In the genomic region with DNA sequence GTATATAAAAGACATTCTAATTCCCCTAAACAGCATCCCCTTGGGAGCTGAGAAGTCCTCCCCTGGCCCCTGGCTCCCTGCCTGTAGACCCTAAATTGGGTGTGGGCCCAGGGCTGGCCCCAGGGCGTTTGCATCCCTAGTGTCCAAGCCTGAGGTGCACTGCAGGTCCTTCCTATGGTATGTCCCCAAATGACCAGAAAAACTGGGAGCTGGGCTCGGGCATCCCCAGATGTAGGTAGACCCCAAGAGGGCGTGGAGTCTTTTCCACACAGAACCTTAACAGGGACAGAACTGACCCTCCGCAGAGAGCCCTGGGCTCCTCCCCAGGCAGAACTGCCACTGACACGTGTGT, we compare ENCODE assay signal across 13 cellular contexts. TPM values are rescaled to one million over a fixed set of nuclear protein-coding genes. Genes with fewer than 3 reads are reported as not detected.
DNase-seq lines count a peak whose midpoint lies in the region; ATAC-seq and TF ChIP-seq lines count a peak whose summit lies in the region.
"Had no signal": no experiment of that assay in that cellular context is flagged by ENCODE, and none has a peak within 500 bp of the region (broad histone marks: within the 10 kb centered on the region; RNA-seq: fewer than 3 reads in every experiment).

No MANE protein-coding gene starts in this region.

- no peak overlapping the region for H3K27ac ChIP-seq in CD8-positive, alpha-beta memory T cell (ENCODE audit: low read depth, low read length)
- H3K27ac ChIP-seq in KMS-11: no peak overlapping the region
- no peak overlapping the region for H3K27ac ChIP-seq in effector memory CD4-positive, alpha-beta T cell (ENCODE audit: insufficient read depth, low read length, poor library complexity, severe bottlenecking)
- no peak overlapping the region for H3K27ac ChIP-seq in parathyroid adenoma
- H3K27ac ChIP-seq: epithelial cell of prostate had no signal

- H2AFZ ChIP-seq in KMS-11 (ENCODE audit: low read depth): peak overlapping the region; percentile 85; the same call in 1 of the 2 replicates
- peak overlapping the region; percentile 73 for H2AFZ ChIP-seq in parathyroid adenoma

- peaks cover 13 to 32% (median 20%) of the 10 kb centered on the region in 3 donors for H3K4me1 Mint-ChIP-seq in CD8-positive, alpha-beta memory T cell

- in situ Hi-C loops in GM13977 (cut with MboI; ENCODE audit: low pct_unique_long_range_greater_than_20kb, low sequenced_read_pairs, unreplicated experiment): no loop called here

- CTCF ChIA-PET in CD8-positive, alpha-beta memory T cell (lab: Charles Lee): no interaction called here

- TF ChIP-seq CTCF in KMS-11 (conservative IDR thresholded peaks at IDR 0.05; ENCODE audit: low read depth, low read length): no peak
- no peak for TF ChIP-seq CTCF in parathyroid adenoma (IDR thresholded peaks at IDR 0.05)
- TF ChIP-seq CTCF in GM13977 (IDR thresholded peaks at IDR 0.05; ENCODE audit: extremely low read depth, insufficient read depth, missing control alignments): no peak

- no peak for DNase-seq in CD8-positive, alpha-beta memory T cell
- no peak for DNase-seq in effector memory CD4-positive, alpha-beta T cell
- DNase-seq in SHP77 treated with DMSO at 0.1 percent for 48 hours (lab: John Stamatoyannopoulos, UW) (no peak), occipital lobe (lab: John Stamatoyannopoulos, UW) (no peak), GM13977 (ENCODE audit: low spot score) (no peak)

- peak overlapping the region; percentile 32 for H3K4me3 ChIP-seq in CD8-positive, alpha-beta memory T cell (ENCODE audit: low read length)
- no peak overlapping the region for H3K4me3 ChIP-seq in KMS-11 (IDR thresholded peaks at IDR 0.05; ENCODE audit: insufficient read depth, low read depth, low read length)
- H3K4me3 ChIP-seq in effector memory CD4-positive, alpha-beta T cell (ENCODE audit: insufficient read depth, low read depth, low read length, poor library complexity, severe bottlenecking): peak overlapping the region; percentile 44
- no peak overlapping the region for H3K4me3 ChIP-seq in parathyroid adenoma (ENCODE audit: low read depth, low read length)

- no peaks in the 10 kb centered on the region for H3K9me3 ChIP-seq in CD8-positive, alpha-beta memory T cell (ENCODE audit: low read length)
- H3K9me3 ChIP-seq in effector memory CD4-positive, alpha-beta T cell (ENCODE audit: control insufficient read depth, low read length): no peaks in the 10 kb centered on the region
- H3K9me3 ChIP-seq in parathyroid adenoma (ENCODE audit: control insufficient read depth, low read length): no peaks in the 10 kb centered on the region
- H3K9me3 ChIP-seq: HAP-1 had no signal

- H3K4me2 ChIP-seq in KMS-11 (peak overlapping the region; percentile 68; the same call in 1 of the 2 replicates), parathyroid adenoma (ENCODE audit: low read length) (peak overlapping the region; percentile 87)

- peak overlapping the region; percentile 66 to 94 (median 72) for H3K4me3 Mint-ChIP-seq in CD8-positive, alpha-beta memory T cell

- no peaks in the 10 kb centered on the region for H4K20me1 ChIP-seq in KMS-11 (ENCODE audit: insufficient read depth)

- POLR2A ChIA-PET in CD8-positive, alpha-beta memory T cell (lab: Charles Lee): interaction anchor here (0.6 kb wide), 1 partner anchor 54 kb away, joined by 3 read pairs; no protein-coding TSS in a partner anchor

- H3K4me1 ChIP-seq in CD8-positive, alpha-beta memory T cell (ENCODE audit: insufficient read depth, low read length): peaks cover 26% of the 10 kb centered on the region
- H3K4me1 ChIP-seq in KMS-11 (ENCODE audit: low read depth, poor library complexity, severe bottlenecking) (no peaks in the 10 kb centered on the region), parathyroid adenoma (peaks cover 18% of the 10 kb centered on the region)
- peaks cover 18% of the 10 kb centered on the region for H3K4me1 ChIP-seq in effector memory CD4-positive, alpha-beta T cell (ENCODE audit: control insufficient read depth, insufficient read depth, low read length, poor library complexity, severe bottlenecking)

- H3K36me3 Mint-ChIP-seq in CD8-positive, alpha-beta memory T cell: no peaks in the 10 kb centered on the region

- H3K27me3 ChIP-seq in CD8-positive, alpha-beta memory T cell (ENCODE audit: insufficient read depth, low read length, poor library complexity, severe bottlenecking): peaks cover 8% of the 10 kb centered on the region
- H3K27me3 ChIP-seq in KMS-11 (ENCODE audit: insufficient read depth, low read depth): peaks cover 40% of the 10 kb centered on the region; the same call in 1 of the 2 replicates
- H3K27me3 ChIP-seq in effector memory CD4-positive, alpha-beta T cell (replicated peaks; ENCODE audit: control insufficient read depth, insufficient read depth, low read length, poor library complexity, severe bottlenecking): peaks cover 4% of the 10 kb centered on the region
- H3K27me3 ChIP-seq in parathyroid adenoma (ENCODE audit: control insufficient read depth, insufficient read depth, low read length): no peaks in the 10 kb centered on the region

- peak overlapping the region in 3 of 8 donors; percentile 6 to 64 (median 9) for H3K27ac Mint-ChIP-seq in CD8-positive, alpha-beta memory T cell

- H3K27me3 Mint-ChIP-seq in CD8-positive, alpha-beta memory T cell: peaks cover 12 to 56% of the 10 kb centered on the region in 2 donors

- H3K36me3 ChIP-seq in CD8-positive, alpha-beta memory T cell (ENCODE audit: insufficient read depth, low read length): no peaks in the 10 kb centered on the region
- H3K36me3 ChIP-seq in KMS-11 (ENCODE audit: insufficient read depth): no peaks in the 10 kb centered on the region
- H3K36me3 ChIP-seq in effector memory CD4-positive, alpha-beta T cell (ENCODE audit: control insufficient read depth, insufficient read depth, low read length): no peaks in the 10 kb centered on the region
- no peaks in the 10 kb centered on the region for H3K36me3 ChIP-seq in parathyroid adenoma (ENCODE audit: control insufficient read depth, insufficient read depth, low read length)
- H3K36me3 ChIP-seq: HAP-1 had no signal

- H3K79me2 ChIP-seq in KMS-11 (ENCODE audit: insufficient read depth, low read depth) (no peaks in the 10 kb centered on the region), parathyroid adenoma (no peaks in the 10 kb centered on the region)

- H3K9ac ChIP-seq in KMS-11 (no peak overlapping the region; the same call in 1 of the 2 replicates), parathyroid adenoma (no peak overlapping the region)

- ATAC-seq in GM21825 (IDR thresholded peaks at IDR 0.05; ENCODE audit: unreplicated experiment): no peak

- H3K9me3 Mint-ChIP-seq in CD8-positive, alpha-beta memory T cell: no peaks in the 10 kb centered on the region

RNA-seq across cellular contexts. Expression of a gene that starts 0.8 kb away (rescaled TPM):
- 1 to 10 TPM; 2.6 to 2.7 TPM for total RNA-seq in CD8-positive, alpha-beta memory T cell
- polyA plus RNA-seq in CD8-positive, alpha-beta memory T cell: 8.5 TPM
- 31.2 TPM for total RNA-seq in occipital lobe

RNA-seq across cellular contexts. Expression of a gene that starts 52.7 kb away (rescaled TPM):
- not detected for total RNA-seq in CD8-positive, alpha-beta memory T cell
- polyA plus RNA-seq in CD8-positive, alpha-beta memory T cell: not detected
- not detected for total RNA-seq in occipital lobe
- total RNA-seq: sciatic nerve had no signal
- polyA plus RNA-seq: adipose tissue, keratinocyte had no signal

Comparison
In these comparisons a context has a peak if more than half of its experiments do, and no peak if none do; other contexts are left out.
1. H3K4me3 ChIP-seq: peak in CD8-positive, alpha-beta memory T cell (single experiment) and effector memory CD4-positive, alpha-beta T cell (single experiment); none in KMS-11 (single experiment) and parathyroid adenoma (single experiment).